8 cellular contexts compared by ENCODE assay signal in genomic region chr19:6460099-6460884, GRCh38. TPM values are rescaled to one million over a fixed set of nuclear protein-coding genes. Genes with fewer than 3 reads are reported as not detected.
DNase-seq lines count a peak whose midpoint lies in the region; ATAC-seq and TF ChIP-seq lines count a peak whose summit lies in the region.

No MANE protein-coding gene starts in this region.

- intact Hi-C loops in spleen (cut with DNase I; ENCODE audit: low total_unique reads), result no loop called here

- no peaks in the 10 kb centered on the region for H3K27me3 ChIP-seq in WERI-Rb-1 (ENCODE audit: insufficient read depth, low read depth, severe bottlenecking)
- H3K27me3 ChIP-seq in spleen (replicated peaks in 1 of 7), result peaks cover 0 to 34% (median 12%) of the 10 kb centered on the region in 7 donors

- H3K4me3 ChIP-seq in AG04449 (ENCODE audit: low read depth, low read length) (peak overlapping the region; percentile 74), WERI-Rb-1 (ENCODE audit: low read depth, low read length) (peak overlapping the region; percentile 80), cardiac fibroblast (replicated peaks in 1 of 2; ENCODE audit: low read depth in 2 of 2, low read length in 2 of 2) (peak overlapping the region; percentile 67 to 76), spleen (peak overlapping the region; percentile 38 to 84 (median 74))

- H3K27ac ChIP-seq in WERI-Rb-1, result peak overlapping the region; percentile 61
- H3K27ac ChIP-seq in spleen, result peak overlapping the region; percentile 39 to 90 (median 86)

- POLR2A ChIA-PET in AG04449 (lab: Yijun Ruan, JAX), result no interaction called here

- no peak for TF ChIP-seq POLR2A in spleen (IDR thresholded peaks at IDR 0.05)

- ATAC-seq in GM18868 (IDR thresholded peaks at IDR 0.05; ENCODE audit: unreplicated experiment), result peak; percentile 71
- ATAC-seq in HG03108 (IDR thresholded peaks at IDR 0.05; ENCODE audit: unreplicated experiment), result peak; percentile 65

- TF ChIP-seq CTCF in AG04449 (IDR thresholded peaks at IDR 0.05; ENCODE audit: insufficient read depth, low read length, missing control alignments), result peak; percentile 36
- peak; percentile 77 for TF ChIP-seq CTCF in WERI-Rb-1 (IDR thresholded peaks at IDR 0.05; ENCODE audit: low read depth, low read length)
- TF ChIP-seq CTCF in cardiac fibroblast (IDR thresholded peaks at IDR 0.05; ENCODE audit: low read depth, low read length), result peak; percentile 36
- TF ChIP-seq CTCF in spleen (IDR thresholded peaks at IDR 0.05 in 8 of 11, conservative IDR thresholded peaks at IDR 0.05 in 3 of 11), result peak; percentile 55 to 86 (median 81)

- H3K4me1 ChIP-seq in spleen, result peaks cover 6 to 50% (median 35%) of the 10 kb centered on the region in 6 donors

- CTCF ChIA-PET in AG04449 (lab: Yijun Ruan, JAX), result no interaction called here

- DNase-seq in AG04449 (ENCODE audit: low read depth, low spot score) (peak; percentile 83), NCI-H2196 (lab: John Stamatoyannopoulos, UW; ENCODE audit: unreplicated experiment) (peak; percentile 98), WERI-Rb-1 (peak; percentile 99), cardiac fibroblast (ENCODE audit: low read depth in 2 of 2) (peak; percentile 98), inferior parietal cortex (ENCODE audit: extremely low spot score) (peak; percentile 99), spleen (peak; percentile 98)

- 0 to 1% (median 0%) methylated on average over 43 to 57 of the region's 57 CpGs for WGBS in spleen, 5 donors

- H3K36me3 ChIP-seq in WERI-Rb-1 (peaks cover 9% of the 10 kb centered on the region), spleen (peaks cover 0 to 12% (median under 1%) of the 10 kb centered on the region in 6 donors)

- H3K9me3 ChIP-seq in WERI-Rb-1 (ENCODE audit: severe bottlenecking), result no peaks in the 10 kb centered on the region
- H3K9me3 ChIP-seq in spleen, result peaks cover 0 to 5% (median 2%) of the 10 kb centered on the region in 8 donors

RNA-seq across cellular contexts. Expression of gene SLC25A23, which starts 0.7 kb away (rescaled TPM):
- total RNA-seq in spleen, result 10 to 100 TPM; 14.9 to 39.6 (median 19.6) TPM
- polyA plus RNA-seq in spleen, result 10 to 100 TPM in 2 of 3 donors, 1 to 10 TPM in 1; 7.5 to 11.4 (median 10.5) TPM

RNA-seq across cellular contexts. Expression of gene CRB3, which starts 3.8 kb away (rescaled TPM):
- 1 to 10 TPM in 5 of 7 donors, not detected in 2; 1.1 to 2.0 (median 1.3) TPM for total RNA-seq in spleen
- 1 to 10 TPM; 1.0 to 1.5 (median 1.1) TPM for polyA plus RNA-seq in spleen

RNA-seq across cellular contexts. Expression of gene DENND1C, which starts 21.3 kb away (rescaled TPM):
- total RNA-seq in spleen, result 10 to 100 TPM; 39.3 to 70.9 (median 58.5) TPM
- polyA plus RNA-seq in spleen, result 10 to 100 TPM; 36.8 to 67.1 (median 65.1) TPM

RNA-seq across cellular contexts. Expression of gene SLC25A41, which starts 26.7 kb away (rescaled TPM):
- total RNA-seq in spleen, result under 1 TPM in 1 of 7 donors, not detected in 6; 0.58 TPM
- polyA plus RNA-seq in spleen, result under 1 TPM; 0.18 to 0.77 (median 0.35) TPM

RNA-seq across cellular contexts. Expression of gene KHSRP, which starts 35.7 kb away (rescaled TPM):
- 100 to 1,000 TPM in 6 of 7 donors, 10 to 100 TPM in 1; 89.4 to 174 (median 155) TPM for total RNA-seq in spleen
- polyA plus RNA-seq in spleen, result 100 to 1,000 TPM in 1 of 3 donors, 10 to 100 TPM in 2; 35.8 to 139 (median 55.3) TPM

Comparison
In these comparisons a context has a peak if more than half of its experiments do, and no peak if none do; other contexts are left out.
1. Peak in every context shown above with its lines: DNase-seq, ATAC-seq, H3K4me3 ChIP-seq and H3K27ac ChIP-seq.